ENCODE assay signal across 12 cellular contexts in the genomic region with DNA sequence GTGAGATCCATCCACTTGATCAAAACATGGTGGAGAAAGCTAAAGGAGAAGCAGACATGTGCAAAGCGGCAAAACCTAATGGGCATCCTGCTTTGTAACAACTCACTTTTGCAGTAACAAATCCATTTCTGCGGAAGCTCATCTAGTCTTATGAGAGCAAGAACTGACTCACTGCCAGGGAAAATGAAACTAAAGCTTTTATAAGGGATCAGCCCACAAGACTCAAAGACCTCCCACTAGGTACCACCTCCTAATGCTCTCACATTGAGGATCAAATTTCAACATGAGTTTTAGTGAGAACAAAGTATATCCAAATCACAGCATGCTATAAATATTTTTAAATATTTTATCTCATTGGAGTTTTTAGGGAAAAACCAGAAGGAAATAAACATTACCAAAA.
DNase-seq lines count a peak whose midpoint lies in the region; ATAC-seq and TF ChIP-seq lines count a peak whose summit lies in the region.
"Had no signal": no experiment of that assay in that cellular context is flagged by ENCODE, and none has a peak within 500 bp of the region (broad histone marks: within the 10 kb centered on the region; RNA-seq: fewer than 3 reads in every experiment).

No MANE protein-coding gene starts in this region.

- 88 to 94% methylated on average over 2 of the region's 2 CpGs for WGBS in thyroid gland, 2 donors

- intact Hi-C loops in thyroid gland (cut with DNase I): loop anchor here (10.0 kb wide), 1 partner anchor 200 kb away; no protein-coding TSS in a partner anchor

- no peaks in the 10 kb centered on the region for H3K27me3 ChIP-seq in thyroid gland
- H3K27me3 ChIP-seq: transverse colon had no signal

- no peak for TF ChIP-seq CTCF in HFF-Myc (IDR thresholded peaks at IDR 0.05; ENCODE audit: low read depth, low read length, missing control alignments)
- no peak for TF ChIP-seq CTCF in fibroblast of pulmonary artery (IDR thresholded peaks at IDR 0.05; ENCODE audit: low read length, missing control alignments)
- TF ChIP-seq CTCF in retinal pigment epithelial cell (conservative IDR thresholded peaks at IDR 0.05; ENCODE audit: low read depth, low read length): no peak
- no peak for TF ChIP-seq CTCF in RWPE1 (conservative IDR thresholded peaks at IDR 0.05; ENCODE audit: low read depth)
- no peak for TF ChIP-seq CTCF in thyroid gland (IDR thresholded peaks at IDR 0.05)

- H3K4me3 ChIP-seq in HFF-Myc (replicated peaks; ENCODE audit: low read depth, low read length): no peak overlapping the region
- H3K4me3 ChIP-seq in fibroblast of pulmonary artery (replicated peaks; ENCODE audit: low read depth, low read length): no peak overlapping the region
- no peak overlapping the region for H3K4me3 ChIP-seq in retinal pigment epithelial cell (ENCODE audit: low read length)
- H3K4me3 ChIP-seq in thyroid gland (replicated peaks in 1 of 3): no peak overlapping the region
- H3K4me3 ChIP-seq: left ventricle myocardium inferior, transverse colon had no signal

- TF ChIP-seq POLR2A in thyroid gland (IDR thresholded peaks at IDR 0.05): no peak

- H3K4me1 ChIP-seq in thyroid gland: no peaks in the 10 kb centered on the region
- H3K4me1 ChIP-seq: left ventricle myocardium inferior, transverse colon had no signal

- DNase-seq in HFF-Myc (ENCODE audit: extremely low read depth, low read depth) (peak; percentile 66), RPMI7951 (ENCODE audit: low read depth) (peak; percentile 42), fibroblast of pulmonary artery (ENCODE audit: low read depth) (peak; percentile 57), retinal pigment epithelial cell (ENCODE audit: low read depth) (peak; percentile 44), RWPE1 (ENCODE audit: low spot score) (no peak), thyroid gland (no peak)
- DNase-seq: activated CD8-positive, alpha-beta memory T cell treated with anti-CD3 and anti-CD28 coated beads for 24 hours; DMS79 treated with DMSO at 0.1 percent for 48 hours; left ventricle myocardium inferior; NCI-H526; transverse colon had no signal

- CTCF ChIA-PET in RWPE1 (lab: Yijun Ruan, JAX): interaction anchor here (0.7 kb wide), 1 partner anchor 332 kb away, joined by 3 read pairs; no protein-coding TSS in a partner anchor

- no peaks in the 10 kb centered on the region for H3K9me3 ChIP-seq in thyroid gland
- H3K9me3 ChIP-seq: left ventricle myocardium inferior, transverse colon had no signal

- H3K27ac ChIP-seq in RWPE1 (no peak overlapping the region), thyroid gland (no peak overlapping the region)
- H3K27ac ChIP-seq: left ventricle myocardium inferior, transverse colon had no signal

- POLR2A ChIA-PET in RWPE1 (lab: Yijun Ruan, JAX; ENCODE audit: low non-redundant PET): no interaction called here

- ATAC-seq in GM19395 (IDR thresholded peaks at IDR 0.05; ENCODE audit: unreplicated experiment): no peak

- H3K36me3 ChIP-seq in thyroid gland: no peaks in the 10 kb centered on the region
- H3K36me3 ChIP-seq: left ventricle myocardium inferior, transverse colon had no signal

Comparison
In these comparisons a context has a peak if more than half of its experiments do, and no peak if none do; other contexts are left out.
1. DNase-seq: peak in HFF-Myc (single experiment), RPMI7951 (single experiment), fibroblast of pulmonary artery (single experiment) and retinal pigment epithelial cell (single experiment); none in RWPE1 (single experiment) and thyroid gland (0 of 2).